1 cellular context compared by ENCODE assay signal in genomic region chr3:58474348-58474911, GRCh38.
A peak's percentile ranks its signal among the peaks of the same experiment; 100 is the strongest.
TF ChIP-seq lines count a peak whose summit lies in the region.

No MANE protein-coding gene starts in this region.

TF ChIP-seq in HepG2, 621 proteins besides CTCF, POLR2A, EP300 and RAD21 (continued from another document and continues in another):
- TF ChIP-seq, protein P1, sequence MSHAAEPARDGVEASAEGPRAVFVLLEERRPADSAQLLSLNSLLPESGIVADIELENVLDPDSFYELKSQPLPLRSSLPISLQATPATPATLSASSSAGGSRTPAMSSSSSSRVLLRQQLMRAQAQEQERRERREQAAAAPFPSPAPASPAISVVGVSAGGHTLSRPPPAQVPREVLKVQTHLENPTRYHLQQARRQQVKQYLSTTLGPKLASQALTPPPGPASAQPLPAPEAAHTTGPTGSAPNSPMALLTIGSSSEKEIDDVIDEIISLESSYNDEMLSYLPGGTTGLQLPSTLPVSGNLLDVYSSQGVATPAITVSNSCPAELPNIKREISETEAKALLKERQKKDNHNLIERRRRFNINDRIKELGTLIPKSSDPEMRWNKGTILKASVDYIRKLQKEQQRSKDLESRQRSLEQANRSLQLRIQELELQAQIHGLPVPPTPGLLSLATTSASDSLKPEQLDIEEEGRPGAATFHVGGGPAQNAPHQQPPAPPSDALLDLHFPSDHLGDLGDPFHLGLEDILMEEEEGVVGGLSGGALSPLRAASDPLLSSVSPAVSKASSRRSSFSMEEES (CRISPR knock-in tag; IDR thresholded peaks at IDR 0.05), result no peak
- TF ChIP-seq ATF7 (IDR thresholded peaks at IDR 0.05) (no peak), ATF7 (CRISPR knock-in tag; IDR thresholded peaks at IDR 0.05) (no peak), ZNF205 (CRISPR knock-in tag; IDR thresholded peaks at IDR 0.05) (no peak), KIAA2018 (CRISPR knock-in tag; IDR thresholded peaks at IDR 0.05; ENCODE audit: borderline replicate concordance) (no peak), TCF12 (IDR thresholded peaks at IDR 0.05) (no peak), TCF12 (CRISPR knock-in tag; IDR thresholded peaks at IDR 0.05) (no peak), CREB1 (IDR thresholded peaks at IDR 0.05) (no peak), CREB1 (CRISPR knock-in tag; IDR thresholded peaks at IDR 0.05) (0 out of 2 replicates have a peak, but pooled peaks have one; percentile 44), LCORL (IDR thresholded peaks at IDR 0.05) (no peak), LCORL (CRISPR knock-in tag; IDR thresholded peaks at IDR 0.05) (0 out of 2 replicates have a peak, but pooled peaks have one; percentile 10), MBD4 (IDR thresholded peaks at IDR 0.05; ENCODE audit: borderline replicate concordance, low read length) (no peak), HNF1A (IDR thresholded peaks at IDR 0.05; ENCODE audit: low read depth) (no peak), HNF1A (CRISPR knock-in tag; IDR thresholded peaks at IDR 0.05; ENCODE audit: borderline replicate concordance) (no peak), SAP130 (CRISPR knock-in tag; IDR thresholded peaks at IDR 0.05; ENCODE audit: low read depth) (0 out of 2 replicates have a peak, but pooled peaks have one; percentile 7), MEF2D (CRISPR knock-in tag; IDR thresholded peaks at IDR 0.05) (no peak), ZNF564 (CRISPR knock-in tag; IDR thresholded peaks at IDR 0.05) (no peak), ZNF770 (CRISPR knock-in tag; IDR thresholded peaks at IDR 0.05) (no peak), ZNF451 (CRISPR knock-in tag; IDR thresholded peaks at IDR 0.05) (no peak), MTF1 (CRISPR knock-in tag; IDR thresholded peaks at IDR 0.05) (no peak), POGZ (CRISPR knock-in tag; IDR thresholded peaks at IDR 0.05) (0 out of 2 replicates have a peak, but pooled peaks have one; percentile 3), ZNF7 (CRISPR knock-in tag; IDR thresholded peaks at IDR 0.05) (no peak), ZFP62 (CRISPR knock-in tag; IDR thresholded peaks at IDR 0.05) (no peak), ZNF256 (CRISPR knock-in tag; conservative IDR thresholded peaks at IDR 0.05) (no peak), ATRX (CRISPR knock-in tag; IDR thresholded peaks at IDR 0.05; ENCODE audit: borderline replicate concordance) (no peak), GABPA (IDR thresholded peaks at IDR 0.05; ENCODE audit: low read depth, low read length) (no peak), GABPA (CRISPR knock-in tag; IDR thresholded peaks at IDR 0.05; ENCODE audit: low read depth) (peak; percentile 67), ZNF614 (CRISPR knock-in tag; IDR thresholded peaks at IDR 0.05; ENCODE audit: borderline replicate concordance) (no peak), ZNF253 (CRISPR knock-in tag; IDR thresholded peaks at IDR 0.05; ENCODE audit: borderline replicate concordance) (no peak), ZNF17 (CRISPR knock-in tag; IDR thresholded peaks at IDR 0.05) (no peak), ATAD3A (CRISPR knock-in tag; IDR thresholded peaks at IDR 0.05) (no peak), RBAK (CRISPR knock-in tag; IDR thresholded peaks at IDR 0.05) (no peak)
- TF ChIP-seq, protein P2, sequence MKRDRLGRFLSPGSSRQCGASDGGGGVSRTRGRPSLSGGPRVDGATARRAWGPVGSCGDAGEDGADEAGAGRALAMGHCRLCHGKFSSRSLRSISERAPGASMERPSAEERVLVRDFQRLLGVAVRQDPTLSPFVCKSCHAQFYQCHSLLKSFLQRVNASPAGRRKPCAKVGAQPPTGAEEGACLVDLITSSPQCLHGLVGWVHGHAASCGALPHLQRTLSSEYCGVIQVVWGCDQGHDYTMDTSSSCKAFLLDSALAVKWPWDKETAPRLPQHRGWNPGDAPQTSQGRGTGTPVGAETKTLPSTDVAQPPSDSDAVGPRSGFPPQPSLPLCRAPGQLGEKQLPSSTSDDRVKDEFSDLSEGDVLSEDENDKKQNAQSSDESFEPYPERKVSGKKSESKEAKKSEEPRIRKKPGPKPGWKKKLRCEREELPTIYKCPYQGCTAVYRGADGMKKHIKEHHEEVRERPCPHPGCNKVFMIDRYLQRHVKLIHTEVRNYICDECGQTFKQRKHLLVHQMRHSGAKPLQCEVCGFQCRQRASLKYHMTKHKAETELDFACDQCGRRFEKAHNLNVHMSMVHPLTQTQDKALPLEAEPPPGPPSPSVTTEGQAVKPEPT (CRISPR knock-in tag; IDR thresholded peaks at IDR 0.05; ENCODE audit: low read depth), result no peak
- TF ChIP-seq, protein P3, sequence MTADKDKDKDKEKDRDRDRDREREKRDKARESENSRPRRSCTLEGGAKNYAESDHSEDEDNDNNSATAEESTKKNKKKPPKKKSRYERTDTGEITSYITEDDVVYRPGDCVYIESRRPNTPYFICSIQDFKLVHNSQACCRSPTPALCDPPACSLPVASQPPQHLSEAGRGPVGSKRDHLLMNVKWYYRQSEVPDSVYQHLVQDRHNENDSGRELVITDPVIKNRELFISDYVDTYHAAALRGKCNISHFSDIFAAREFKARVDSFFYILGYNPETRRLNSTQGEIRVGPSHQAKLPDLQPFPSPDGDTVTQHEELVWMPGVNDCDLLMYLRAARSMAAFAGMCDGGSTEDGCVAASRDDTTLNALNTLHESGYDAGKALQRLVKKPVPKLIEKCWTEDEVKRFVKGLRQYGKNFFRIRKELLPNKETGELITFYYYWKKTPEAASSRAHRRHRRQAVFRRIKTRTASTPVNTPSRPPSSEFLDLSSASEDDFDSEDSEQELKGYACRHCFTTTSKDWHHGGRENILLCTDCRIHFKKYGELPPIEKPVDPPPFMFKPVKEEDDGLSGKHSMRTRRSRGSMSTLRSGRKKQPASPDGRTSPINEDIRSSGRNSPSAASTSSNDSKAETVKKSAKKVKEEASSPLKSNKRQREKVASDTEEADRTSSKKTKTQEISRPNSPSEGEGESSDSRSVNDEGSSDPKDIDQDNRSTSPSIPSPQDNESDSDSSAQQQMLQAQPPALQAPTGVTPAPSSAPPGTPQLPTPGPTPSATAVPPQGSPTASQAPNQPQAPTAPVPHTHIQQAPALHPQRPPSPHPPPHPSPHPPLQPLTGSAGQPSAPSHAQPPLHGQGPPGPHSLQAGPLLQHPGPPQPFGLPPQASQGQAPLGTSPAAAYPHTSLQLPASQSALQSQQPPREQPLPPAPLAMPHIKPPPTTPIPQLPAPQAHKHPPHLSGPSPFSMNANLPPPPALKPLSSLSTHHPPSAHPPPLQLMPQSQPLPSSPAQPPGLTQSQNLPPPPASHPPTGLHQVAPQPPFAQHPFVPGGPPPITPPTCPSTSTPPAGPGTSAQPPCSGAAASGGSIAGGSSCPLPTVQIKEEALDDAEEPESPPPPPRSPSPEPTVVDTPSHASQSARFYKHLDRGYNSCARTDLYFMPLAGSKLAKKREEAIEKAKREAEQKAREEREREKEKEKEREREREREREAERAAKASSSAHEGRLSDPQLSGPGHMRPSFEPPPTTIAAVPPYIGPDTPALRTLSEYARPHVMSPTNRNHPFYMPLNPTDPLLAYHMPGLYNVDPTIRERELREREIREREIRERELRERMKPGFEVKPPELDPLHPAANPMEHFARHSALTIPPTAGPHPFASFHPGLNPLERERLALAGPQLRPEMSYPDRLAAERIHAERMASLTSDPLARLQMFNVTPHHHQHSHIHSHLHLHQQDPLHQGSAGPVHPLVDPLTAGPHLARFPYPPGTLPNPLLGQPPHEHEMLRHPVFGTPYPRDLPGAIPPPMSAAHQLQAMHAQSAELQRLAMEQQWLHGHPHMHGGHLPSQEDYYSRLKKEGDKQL (CRISPR knock-in tag; IDR thresholded peaks at IDR 0.05; ENCODE audit: low read depth), result no peak
